ENCODE assay signal across 21 cellular contexts in the genomic region with DNA sequence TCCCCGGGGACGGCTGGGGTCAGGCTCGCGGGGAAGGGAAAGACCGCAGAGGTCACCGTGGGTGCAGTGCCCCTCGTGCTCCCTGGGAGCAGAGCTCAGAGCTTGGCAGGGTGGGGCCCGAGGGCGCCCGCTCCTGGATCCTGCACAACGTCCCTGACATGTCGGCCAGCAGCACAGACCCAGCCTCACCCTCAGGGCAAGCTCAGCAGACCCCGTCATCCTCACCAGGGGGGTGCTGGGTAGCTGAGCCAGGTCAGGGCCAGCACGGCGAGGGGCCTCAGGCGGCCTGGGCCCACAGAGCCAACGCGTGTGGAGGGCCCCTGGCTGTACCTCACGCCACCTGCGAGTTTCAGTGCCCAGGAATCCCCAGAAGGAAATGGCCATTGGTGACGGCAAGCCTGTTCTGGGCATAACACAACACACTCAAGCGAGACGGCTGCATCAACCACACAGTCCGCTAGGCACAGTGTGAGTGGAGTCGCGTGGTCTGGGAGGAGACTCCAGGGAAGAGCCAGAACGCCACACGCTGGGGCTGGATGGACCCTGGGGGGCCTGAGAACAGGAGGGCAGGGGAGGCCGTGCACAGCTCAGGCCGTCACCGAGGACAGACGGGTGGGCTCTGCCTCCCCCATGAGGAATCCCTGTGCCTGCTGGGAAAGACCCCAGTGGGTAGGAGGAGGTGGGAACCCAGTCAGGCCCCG.
DNase-seq lines count a peak whose midpoint lies in the region; ATAC-seq, FAIRE-seq and TF ChIP-seq lines count a peak whose summit lies in the region.
"Had no signal": no experiment of that assay in that cellular context is flagged by ENCODE, and none has a peak within 500 bp of the region (broad histone marks: within the 10 kb centered on the region; RNA-seq: fewer than 3 reads in every experiment).

No MANE protein-coding gene starts in this region.

- H3K27me3 Mint-ChIP-seq in type B pancreatic cell, result no peaks in the 10 kb centered on the region

- intact Hi-C loops in HepG2 (cut with micrococcal nuclease; ENCODE audit: unreplicated experiment), result no loop called here
- intact Hi-C loops in right lobe of liver (cut with DNase I), result no loop called here
- intact Hi-C loops in right cardiac atrium (cut with DNase I), result no loop called here
- intact Hi-C loops in spleen (cut with DNase I; ENCODE audit: low total_unique reads), result no loop called here

- POLR2A ChIA-PET in HepG2 (lab: Yijun Ruan, JAX) (no interaction called here), RWPE1 (lab: Yijun Ruan, JAX; ENCODE audit: low non-redundant PET) (no interaction called here)

- peaks cover 2% of the 10 kb centered on the region for H3K79me2 ChIP-seq in HepG2 (ENCODE audit: insufficient read depth, low read length)

- no peak for TF ChIP-seq RAD21 in HepG2 (CRISPR knock-in tag; IDR thresholded peaks at IDR 0.05)

- H3K4me1 ChIP-seq in HepG2 (ENCODE audit: insufficient read depth, low read length), result no peaks in the 10 kb centered on the region
- no peaks in the 10 kb centered on the region for H3K4me1 ChIP-seq in right lobe of liver
- no peaks in the 10 kb centered on the region for H3K4me1 ChIP-seq in right cardiac atrium (ENCODE audit: control insufficient read depth, insufficient read depth, low read length)
- H3K4me1 ChIP-seq in spleen, result no peaks in the 10 kb centered on the region
- H3K4me1 ChIP-seq: foreskin keratinocyte had no signal

- ATAC-seq in HepG2 (peak; percentile 2; the same call in 2 of the 3 replicates), right lobe of liver (no peak), right cardiac atrium (no peak)
- ATAC-seq: foreskin keratinocyte had no signal

- H3K36me3 ChIP-seq in HepG2 (replicated peaks in 1 of 2; ENCODE audit: control insufficient read depth in 1 of 2, insufficient read depth in 2 of 2, low read length in 2 of 2) (peaks cover 47 to 78% of the 10 kb centered on the region in 2 experiments), right lobe of liver (peaks cover 0 to 36% (median 6%) of the 10 kb centered on the region in 4 donors), spleen (peaks cover 0 to 99% (median 87%) of the 10 kb centered on the region in 6 donors), H7 (replicated peaks; ENCODE audit: control insufficient read depth, insufficient read depth, low read length) (peaks cover 23% of the 10 kb centered on the region)

- H3K27me3 ChIP-seq in HepG2 (ENCODE audit: control insufficient read depth in 1 of 2, insufficient read depth in 2 of 2, low read length in 2 of 2) (no peaks in the 10 kb centered on the region), right lobe of liver (no peaks in the 10 kb centered on the region), right cardiac atrium (ENCODE audit: control insufficient read depth, insufficient read depth) (no peaks in the 10 kb centered on the region), spleen (replicated peaks in 1 of 7) (no peaks in the 10 kb centered on the region), H7 (ENCODE audit: control insufficient read depth, insufficient read depth, low read length) (no peaks in the 10 kb centered on the region)
- H3K27me3 ChIP-seq: foreskin keratinocyte, tibial nerve had no signal

- TF ChIP-seq CTCF in HepG2 (CRISPR knock-in tag; IDR thresholded peaks at IDR 0.05) (no peak), right lobe of liver (IDR thresholded peaks at IDR 0.05) (no peak), RWPE1 (conservative IDR thresholded peaks at IDR 0.05; ENCODE audit: low read depth) (no peak), type B pancreatic cell (conservative IDR thresholded peaks at IDR 0.05) (no peak), spleen (IDR thresholded peaks at IDR 0.05 in 8 of 11, conservative IDR thresholded peaks at IDR 0.05 in 3 of 11) (no peak)

- TF ChIP-seq EP300 in HepG2 (IDR thresholded peaks at IDR 0.05; ENCODE audit: low read depth in 2 of 2, low read length in 2 of 2), result no peak
- TF ChIP-seq EP300 in HepG2 (CRISPR knock-in tag; IDR thresholded peaks at IDR 0.05; ENCODE audit: borderline replicate concordance), result no peak

- H3K4me3 ChIP-seq in HepG2 (replicated peaks in 1 of 3; ENCODE audit: insufficient read depth in 1 of 3, low read depth in 2 of 3, low read length in 3 of 3) (no peak overlapping the region), right lobe of liver (no peak overlapping the region), right cardiac atrium (ENCODE audit: low read length) (no peak overlapping the region), spleen (no peak overlapping the region), H7 (ENCODE audit: insufficient read depth, low read depth, low read length) (no peak overlapping the region)
- H3K4me3 ChIP-seq: tibial nerve had no signal

- no peak overlapping the region for H3K9ac ChIP-seq in HepG2 (ENCODE audit: insufficient read depth, low read depth, low read length)

- H4K20me1 ChIP-seq in HepG2 (ENCODE audit: insufficient read depth, low read length), result no peaks in the 10 kb centered on the region

- in situ Hi-C loops in HepG2 (cut with HindIII; ENCODE audit: extremely low pct_ligation_motif_present, low pct_unique_long_range_greater_than_20kb), result no loop called here

- CTCF ChIA-PET in HepG2 (lab: Yijun Ruan, JAX; ENCODE audit: low intra/inter-chr PET ratio, low total read pairs) (no interaction called here), RWPE1 (lab: Yijun Ruan, JAX) (no interaction called here)

- 94% methylated on average over 31 of the region's 33 CpGs for WGBS in HepG2 (ENCODE audit: low lambda C conversion rate)
- 75% methylated on average over 9 of the region's 33 CpGs for WGBS in right lobe of liver (ENCODE audit: insufficient coverage, low coverage, low lambda C conversion rate, missing lambda C conversion rate)
- WGBS in right cardiac atrium, result 82% methylated on average over 33 of the region's 33 CpGs
- 84 to 92% (median 89%) methylated on average over 26 to 33 of the region's 33 CpGs for WGBS in spleen, 5 donors

- no peaks in the 10 kb centered on the region for H3K9me3 Mint-ChIP-seq in type B pancreatic cell

- peak overlapping the region; percentile 16 for H3K27ac Mint-ChIP-seq in type B pancreatic cell

- H3K4me3 Mint-ChIP-seq in type B pancreatic cell, result no peak overlapping the region

- no peak overlapping the region for H3K4me2 ChIP-seq in HepG2 (ENCODE audit: low read depth, low read length)

- no peak for FAIRE-seq in HepG2 (lab: Jason Lieb, UNC)
- FAIRE-seq: HTR-8/SVneo, islet of Langerhans, TTC549 had no signal

- peaks cover 5% of the 10 kb centered on the region for H3K36me3 Mint-ChIP-seq in type B pancreatic cell

- no peaks in the 10 kb centered on the region for H3K4me1 Mint-ChIP-seq in type B pancreatic cell (ENCODE audit: unreplicated experiment)

- H3K9me3 ChIP-seq in HepG2 (ENCODE audit: low read length) (no peaks in the 10 kb centered on the region), right lobe of liver (no peaks in the 10 kb centered on the region), right cardiac atrium (ENCODE audit: control insufficient read depth, low read length) (no peaks in the 10 kb centered on the region), spleen (no peaks in the 10 kb centered on the region)
- H3K9me3 ChIP-seq: tibial nerve had no signal

- BruUV-seq in HepG2 (replicated peaks; lab: Mats Ljungman, UMichigan), result no TSS peak

- TF ChIP-seq POLR2A in HepG2 (IDR thresholded peaks at IDR 0.05; ENCODE audit: insufficient read depth in 1 of 2, low read depth in 2 of 2, low read length in 2 of 2) (peak in 1 of 2 experiments; percentile 40; a peak in 2 of 4 replicates), right lobe of liver (IDR thresholded peaks at IDR 0.05) (no peak), spleen (IDR thresholded peaks at IDR 0.05) (no peak)

- DNase-seq in HepG2 (ENCODE audit: low spot score) (no peak), right lobe of liver (no peak), RWPE1 (ENCODE audit: low spot score) (no peak), right cardiac atrium (peak in 2 of 3 donors; percentile 42 to 47), type B pancreatic cell (ENCODE audit: extremely low spot score, unreplicated experiment) (no peak), spleen (no peak), H7 (no peak), OCI-M1 (lab: John Stamatoyannopoulos, UW) (no peak)
- DNase-seq: DMS79 treated with DMSO at 0.1 percent for 48 hours; erythroblast; foreskin keratinocyte; HCEC 1CT; hippocampal formation; NCI-H2081 treated with DMSO at 0.1 percent for 48 hours; NCI-H524; SHP77; stimulated activated naive CD4-positive, alpha-beta T cell treated with Interleukin-2 at 50 U/mL for 16 hours had no signal

- H2AFZ ChIP-seq in HepG2 (ENCODE audit: low read length), result no peak overlapping the region

- H3K27ac ChIP-seq in HepG2 (ENCODE audit: extremely low read length, insufficient read depth, low read length) (no peak overlapping the region), right lobe of liver (no peak overlapping the region), RWPE1 (peak overlapping the region; percentile 25), right cardiac atrium (ENCODE audit: low read length) (no peak overlapping the region), spleen (no peak overlapping the region)
- H3K27ac ChIP-seq: foreskin keratinocyte had no signal

TF ChIP-seq in HepG2, 621 proteins besides CTCF, POLR2A, EP300 and RAD21:
- TF ChIP-seq SAFB2 (CRISPR knock-in tag; IDR thresholded peaks at IDR 0.05; ENCODE audit: borderline replicate concordance, low read depth) (0 out of 2 replicates have a peak, but pooled peaks have one; percentile 33), FOXC1 (CRISPR knock-in tag; IDR thresholded peaks at IDR 0.05; ENCODE audit: borderline replicate concordance) (no peak), AGO2 (optimal IDR thresholded peaks at IDR 0.05; ENCODE audit: low read depth, low read length) (peak; percentile 81), ZNF501 (CRISPR knock-in tag; IDR thresholded peaks at IDR 0.05) (peak; percentile 17; the same call in 1 of the 2 replicates), RBM22 (optimal IDR thresholded peaks at IDR 0.05; ENCODE audit: low read length) (peak; percentile 95)

Comparison
In these comparisons a context has a peak if more than half of its experiments do, and no peak if none do; other contexts are left out.
1. DNase-seq: peak in right cardiac atrium (2 of 3); none in HepG2 (single experiment), right lobe of liver (0 of 3), RWPE1 (single experiment), type B pancreatic cell (single experiment), spleen (single experiment), H7 (single experiment) and OCI-M1 (single experiment).